ENCODE assay signal across 20 cellular contexts in genomic region chr2:69298862-69299261, GRCh38.
DNase-seq lines count a peak whose midpoint lies in the region; ATAC-seq and TF ChIP-seq lines count a peak whose summit lies in the region.
"Had no signal": no experiment of that assay in that cellular context is flagged by ENCODE, and none has a peak within 500 bp of the region (broad histone marks: within the 10 kb centered on the region; RNA-seq: fewer than 3 reads in every experiment).

No MANE protein-coding gene starts in this region.

- DNase-seq in BE2C (peak; percentile 43), MG63 (peak; percentile 77), brain pericyte (ENCODE audit: low read depth, low spot score) (peak; percentile 71), myocyte (ENCODE audit: low read depth) (peak; percentile 60), NCI-H526 (lab: John Stamatoyannopoulos, UW) (no peak), middle frontal gyrus (ENCODE audit: extremely low spot score, low spot score) (no peak)
- DNase-seq: activated CD4-positive, alpha-beta T cell treated with anti-CD3 and anti-CD28 coated beads, Interleukin-2, amount 50 U/mL, for 1 hour; activated T-cell treated with anti-CD3 and anti-CD28 coated beads, Interleukin-2, amount 50 U/mL, for 72 hours; anterior cingulate cortex; C1 segment of cervical spinal cord; effector CD4-positive, alpha-beta T cell; glutamatergic neuron; H9; RPMI8226; stimulated activated CD4-positive, alpha-beta T cell treated with anti-CD3 and anti-CD28 coated beads, Interleukin-4, amount 100 ng/mL, for 24 hours; T-helper 2 cell; upper lobe of right lung had no signal

- H3K36me3 ChIP-seq in BE2C (no peaks in the 10 kb centered on the region), MG63 (no peaks in the 10 kb centered on the region)
- H3K36me3 ChIP-seq: upper lobe of right lung had no signal

- H3K4me1 ChIP-seq in BE2C, result peaks cover 4% of the 10 kb centered on the region; the same call in 1 of the 2 replicates
- H3K4me1 ChIP-seq: upper lobe of right lung had no signal

- H3K27me3 ChIP-seq in BE2C, result no peaks in the 10 kb centered on the region
- no peaks in the 10 kb centered on the region for H3K27me3 ChIP-seq in MG63
- H3K27me3 ChIP-seq: upper lobe of right lung had no signal

- TF ChIP-seq CTCF in BE2C (IDR thresholded peaks at IDR 0.05; ENCODE audit: low read depth, low read length), result no peak

- H3K4me3 ChIP-seq in BE2C (ENCODE audit: low read depth, low read length) (no peak overlapping the region), MG63 (no peak overlapping the region)
- H3K4me3 ChIP-seq: upper lobe of right lung had no signal

- H3K9me3 ChIP-seq in BE2C (no peaks in the 10 kb centered on the region), MG63 (no peaks in the 10 kb centered on the region)
- H3K9me3 ChIP-seq: upper lobe of right lung had no signal

- ATAC-seq in HG02870 (IDR thresholded peaks at IDR 0.05; ENCODE audit: unreplicated experiment) (no peak), HG03135 (IDR thresholded peaks at IDR 0.05; ENCODE audit: unreplicated experiment) (no peak)
- ATAC-seq: stimulated activated effector memory CD8-positive, alpha-beta T cell treated with anti-CD3 and anti-CD28 coated beads, Interleukin-12 subunit alpha, Interleukin-12 subunit beta, amount 100 ng/mL, for 72 hours; upper lobe of right lung had no signal

Comparison
In these comparisons a context has a peak if more than half of its experiments do, and no peak if none do; other contexts are left out.
1. DNase-seq: peak in BE2C (single experiment), MG63 (single experiment), brain pericyte (single experiment) and myocyte (single experiment); none in NCI-H526 (0 of 2) and middle frontal gyrus (single experiment).